11 cellular contexts compared by ENCODE assay signal in genomic region chr16:57643166-57643813, GRCh38. TPM values are rescaled to one million over a fixed set of nuclear protein-coding genes. Genes with fewer than 3 reads are reported as not detected.
DNase-seq lines count a peak whose midpoint lies in the region; ATAC-seq, FAIRE-seq and TF ChIP-seq lines count a peak whose summit lies in the region.
"Had no signal": no experiment of that assay in that cellular context is flagged by ENCODE, and none has a peak within 500 bp of the region (broad histone marks: within the 10 kb centered on the region; RNA-seq: fewer than 3 reads in every experiment).

No MANE protein-coding gene starts in this region.

- H3K4me2 ChIP-seq in H1 (ENCODE audit: insufficient read depth in 1 of 2, low read depth in 2 of 2, low read length in 2 of 2) = no peak overlapping the region

- H4K20me1 ChIP-seq in H1 (replicated peaks in 1 of 2; ENCODE audit: control insufficient read depth in 1 of 2, insufficient read depth in 2 of 2, low read length in 2 of 2) = peaks cover 0 to 9% of the 10 kb centered on the region in 2 experiments

- no peak for TF ChIP-seq POLR2A in H1 (IDR thresholded peaks at IDR 0.05; ENCODE audit: control extremely low read depth in 1 of 2, low read depth in 2 of 2, low read length in 2 of 2)

- H3K4me3 ChIP-seq in ACC112 (ENCODE audit: low read depth, low read length) (no peak overlapping the region), H1 (ENCODE audit: extremely low read depth in 1 of 4, insufficient read depth in 2 of 4, low read depth in 3 of 4, low read length in 4 of 4) (no peak overlapping the region)
- H3K4me3 ChIP-seq: HAP-1 had no signal

- H3K4me1 Mint-ChIP-seq in mesothelial cell of epicardium = peaks cover 24% of the 10 kb centered on the region
- peaks cover 23% of the 10 kb centered on the region for H3K4me1 Mint-ChIP-seq in activated CD4-positive, alpha-beta T cell treated with anti-CD3 and anti-CD28 coated beads, Interleukin-2, amount 10 ng/mL, durations not matched to agents 7 days and 5 days

- no peaks in the 10 kb centered on the region; the same call in 1 of the 2 replicates for H3K23me2 ChIP-seq in H1 (ENCODE audit: low read depth, low read length)

- POLR2A ChIA-PET in H1 (lab: Charles Lee; ENCODE audit: partially characterized antibody) = interaction anchor here (0.9 to 1.4 kb wide), 3 partner anchors 9 to 37 kb away, joined by 3 read pairs; no protein-coding TSS in a partner anchor
- POLR2A ChIA-PET in activated CD4-positive, alpha-beta T cell treated with anti-CD3 and anti-CD28 coated beads, Interleukin-2, amount 10 ng/mL, durations not matched to agents 7 days and 5 days (lab: Charles Lee) = no interaction called here

- no peak overlapping the region for H3K56ac ChIP-seq in H1 (replicated peaks; ENCODE audit: insufficient read length, low read depth, low read length)

- H3K14ac ChIP-seq in H1 (ENCODE audit: insufficient read length) = no peak overlapping the region

- H3K4me3 Mint-ChIP-seq in mesothelial cell of epicardium = no peak overlapping the region
- no peak overlapping the region for H3K4me3 Mint-ChIP-seq in activated CD4-positive, alpha-beta T cell treated with anti-CD3 and anti-CD28 coated beads, Interleukin-2, amount 10 ng/mL, durations not matched to agents 7 days and 5 days
- H3K4me3 Mint-ChIP-seq: CD4-positive, alpha-beta T cell; memory B cell had no signal

- FAIRE-seq in H1 (lab: Jason Lieb, UNC) = no peak

- no peaks in the 10 kb centered on the region; a peak in 2 of 4 replicates for H3K9me3 ChIP-seq in H1 (ENCODE audit: insufficient read depth in 2 of 2, low read depth in 1 of 2, low read length in 1 of 2)
- H3K9me3 ChIP-seq: HAP-1 had no signal

- H2BK20ac ChIP-seq in H1 (ENCODE audit: low read length) = no peak overlapping the region

- H4K8ac ChIP-seq in H1 (ENCODE audit: extremely low read depth, insufficient read depth, low read length) = no peak overlapping the region

- H3K23ac ChIP-seq in H1 (ENCODE audit: insufficient read length) = no peak overlapping the region

- H3K79me2 ChIP-seq in ACC112 (ENCODE audit: control insufficient read depth, insufficient read depth, low read length, unreplicated experiment) (no peaks in the 10 kb centered on the region), H1 (ENCODE audit: control insufficient read depth in 1 of 2, insufficient read depth in 2 of 2, low read length in 2 of 2) (no peaks in the 10 kb centered on the region)

- 0 out of 2 replicates have a peak overlapping the region, but pooled peaks have one; percentile 84 for H2BK12ac ChIP-seq in H1 (ENCODE audit: low read depth, low read length)

- DNase-seq in H1 (ENCODE audit: low read depth in 1 of 2, low spot score in 2 of 2) (no peak), mesothelial cell of epicardium (ENCODE audit: low spot score in 2 of 2, unreplicated experiment in 2 of 2) (no peak)
- DNase-seq in activated CD4-positive, alpha-beta T cell treated with anti-CD3 and anti-CD28 coated beads, Interleukin-2, amount 10 ng/mL, durations not matched to agents 7 days and 5 days = no peak
- DNase-seq: CD4-positive, alpha-beta T cell had no signal

- no peaks in the 10 kb centered on the region for H3K36me3 ChIP-seq in ACC112 (ENCODE audit: insufficient read depth, low read length)
- H3K36me3 ChIP-seq in H1 (ENCODE audit: control insufficient read depth in 2 of 4, insufficient read depth in 4 of 4, low read length in 3 of 4) = no peaks in the 10 kb centered on the region; a peak in 1 of 8 replicates
- H3K36me3 ChIP-seq: HAP-1 had no signal

- no peak overlapping the region for H2BK15ac ChIP-seq in H1 (ENCODE audit: low read length)

- H3K36me3 Mint-ChIP-seq in mesothelial cell of epicardium = no peaks in the 10 kb centered on the region
- H3K36me3 Mint-ChIP-seq in activated CD4-positive, alpha-beta T cell treated with anti-CD3 and anti-CD28 coated beads, Interleukin-2, amount 10 ng/mL, durations not matched to agents 7 days and 5 days (ENCODE audit: low read depth) = no peaks in the 10 kb centered on the region
- H3K36me3 Mint-ChIP-seq: memory B cell had no signal

- H4K91ac ChIP-seq in H1 (replicated peaks; ENCODE audit: insufficient read length, low read length) = no peak overlapping the region

- H3K4me1 ChIP-seq in ACC112 (ENCODE audit: control insufficient read depth, insufficient read depth, low read length, unreplicated experiment) (peaks cover 41% of the 10 kb centered on the region), H1 (replicated peaks in 1 of 4; ENCODE audit: control insufficient read depth in 3 of 4, insufficient read depth in 4 of 4, low read length in 3 of 4) (peaks cover 0 to 3% (median 1%) of the 10 kb centered on the region in 4 experiments; a peak in 4 of 7 replicates)
- H3K4me1 ChIP-seq: HAP-1 had no signal

- H3K27me3 Mint-ChIP-seq in mesothelial cell of epicardium (ENCODE audit: low read depth) = no peaks in the 10 kb centered on the region
- H3K27me3 Mint-ChIP-seq in activated CD4-positive, alpha-beta T cell treated with anti-CD3 and anti-CD28 coated beads, Interleukin-2, amount 10 ng/mL, durations not matched to agents 7 days and 5 days = peaks cover 11% of the 10 kb centered on the region
- H3K27me3 Mint-ChIP-seq: CD4-positive, alpha-beta T cell had no signal

- no peaks in the 10 kb centered on the region for H3K9me3 Mint-ChIP-seq in mesothelial cell of epicardium
- H3K9me3 Mint-ChIP-seq in activated CD4-positive, alpha-beta T cell treated with anti-CD3 and anti-CD28 coated beads, Interleukin-2, amount 10 ng/mL, durations not matched to agents 7 days and 5 days = no peaks in the 10 kb centered on the region
- H3K9me3 Mint-ChIP-seq: CD4-positive, alpha-beta T cell; memory B cell had no signal

- H3K27me3 ChIP-seq in ACC112 (ENCODE audit: insufficient read depth, low read length) (no peaks in the 10 kb centered on the region), H1 (replicated peaks in 1 of 4; ENCODE audit: control insufficient read depth in 3 of 4, extremely low read depth in 1 of 4, insufficient read depth in 3 of 4, low read length in 3 of 4) (peaks cover 0 to 9% (median 4%) of the 10 kb centered on the region in 4 experiments; a peak in 5 of 7 replicates)

- no peak overlapping the region for H2AFZ ChIP-seq in ACC112 (ENCODE audit: low read length, unreplicated experiment)
- no peak overlapping the region for H2AFZ ChIP-seq in H1 (ENCODE audit: low read length)

- peak overlapping the region; percentile 51 for H3K4ac ChIP-seq in H1 (replicated peaks; ENCODE audit: insufficient read length, low read depth, low read length)

- no peaks in the 10 kb centered on the region; the same call in 1 of the 2 replicates for H3K79me1 ChIP-seq in H1 (ENCODE audit: low read depth, low read length)

- H2AK5ac ChIP-seq in H1 (ENCODE audit: low read depth, low read length) = no peak overlapping the region

- no peak overlapping the region for H2BK120ac ChIP-seq in H1 (replicated peaks; ENCODE audit: low read depth, low read length)

- H4K5ac ChIP-seq in H1 (ENCODE audit: insufficient read length, low read depth, low read length) = no peak overlapping the region

- 0 out of 2 replicates have a peak, but pooled peaks have one; percentile 32 for TF ChIP-seq EP300 in Ishikawa (IDR thresholded peaks at IDR 0.05; ENCODE audit: borderline replicate concordance)
- no peak for TF ChIP-seq EP300 in H1 (IDR thresholded peaks at IDR 0.05; ENCODE audit: borderline replicate concordance in 1 of 2, low read depth in 2 of 2, low read length in 2 of 2)

- TF ChIP-seq RAD21 in Ishikawa (IDR thresholded peaks at IDR 0.05; ENCODE audit: low read depth) (no peak), H1 (IDR thresholded peaks at IDR 0.05 in 1 of 2, conservative IDR thresholded peaks at IDR 0.05 in 1 of 2; ENCODE audit: low read depth in 2 of 2, low read length in 2 of 2) (no peak)

- CTCF ChIA-PET in H1 (lab: Charles Lee; ENCODE audit: partially characterized antibody) = interaction anchor here (0.7 to 2.7 kb wide), 9 partner anchors 8 to 220 kb away, joined by 3 to 19 read pairs (median 4); partner anchors contain the start of gene ADGRG1
- CTCF ChIA-PET in activated CD4-positive, alpha-beta T cell treated with anti-CD3 and anti-CD28 coated beads, Interleukin-2, amount 10 ng/mL, durations not matched to agents 7 days and 5 days (lab: Charles Lee) = interaction anchor here (1.0 to 6.0 kb wide), 3 partner anchors 13 to 66 kb away, joined by 3 to 34 read pairs (median 7); no protein-coding TSS in a partner anchor

- H3K18ac ChIP-seq in H1 (ENCODE audit: extremely low read depth, low read length) = no peak overlapping the region

- no peak overlapping the region for H2BK5ac ChIP-seq in H1 (ENCODE audit: low read depth, low read length)

- TF ChIP-seq CTCF in H1 (IDR thresholded peaks at IDR 0.05; ENCODE audit: control extremely low read depth in 1 of 3, insufficient read depth in 1 of 3, low read depth in 1 of 3, low read length in 3 of 3) (no peak), mesothelial cell of epicardium (IDR thresholded peaks at IDR 0.05; ENCODE audit: unreplicated experiment) (no peak)

- ATAC-seq in GM18868 (IDR thresholded peaks at IDR 0.05; ENCODE audit: unreplicated experiment) (no peak), HG03432 (IDR thresholded peaks at IDR 0.05; ENCODE audit: unreplicated experiment) (no peak), HG02840 (IDR thresholded peaks at IDR 0.05; ENCODE audit: low FRiP score, unreplicated experiment) (no peak)

- H3K27ac Mint-ChIP-seq in mesothelial cell of epicardium = peak overlapping the region; percentile 19
- H3K27ac Mint-ChIP-seq in activated CD4-positive, alpha-beta T cell treated with anti-CD3 and anti-CD28 coated beads, Interleukin-2, amount 10 ng/mL, durations not matched to agents 7 days and 5 days = no peak overlapping the region
- H3K27ac Mint-ChIP-seq: CD4-positive, alpha-beta T cell; memory B cell had no signal

- WGBS in H1 (ENCODE audit: extremely low coverage in 1 of 2, insufficient coverage in 1 of 2, insufficient read length in 1 of 2, insufficient replicate concordance in 2 of 2, low coverage in 1 of 2, low lambda C conversion rate in 2 of 2, missing lambda C conversion rate in 1 of 2), 2 experiments = 74% methylated on average over 7 of the region's 7 CpGs; no CpG with 5 or more reads in 1 of the 2 experiments

- H3K27ac ChIP-seq in ACC112 (ENCODE audit: low read depth, low read length) = peak overlapping the region; percentile 11; the same call in 1 of the 2 replicates
- H3K27ac ChIP-seq in H1 (ENCODE audit: low read depth, low read length) = no peak overlapping the region

- no peak overlapping the region for H3K9ac ChIP-seq in H1 (replicated peaks in 1 of 4; ENCODE audit: extremely low read depth in 1 of 4, low read depth in 3 of 4, low read length in 3 of 4)

RNA-seq across cellular contexts. Expression of gene ADGRG1, which starts 14.9 kb away (rescaled TPM):
- 0.78 and 1.3 TPM in 2 replicates for total RNA-seq in H1 (2021; fragmentation: NEBNext Ultra II Directional; extraction: Animal tissue kit (Norgen Biotek cat#: 25700))
- polyA plus RNA-seq in H1 (2011; rRNA removed) = 2.6 and 2.9 TPM in 2 replicates
- polyA plus RNA-seq in H1 (2011; cell fraction: cytosol; rRNA removed) = 1.3 TPM
- 1.6 TPM for polyA plus RNA-seq in H1 (2011; cell fraction: nucleus; rRNA removed)
- 0.99 to 2.2 TPM (median 1.4 TPM) in 4 replicates for polyA plus RNA-seq in H1 (2012, experiment 1 of 2)
- 1.4 TPM for polyA plus RNA-seq in H1 (2012, experiment 2 of 2)
- 2.8 TPM for polyA plus RNA-seq in H1 (2013, experiment 1 of 2)
- polyA plus RNA-seq in H1 (2013, experiment 2 of 2) = 3.7 TPM
- polyA minus RNA-seq in H1 (2011; rRNA and poly(A)+ RNA removed) = 1.2 and 1.7 TPM in 2 replicates
- 0.81 TPM for polyA minus RNA-seq in H1 (2011; cell fraction: cytosol; rRNA and poly(A)+ RNA removed)
- polyA minus RNA-seq in H1 (2011; cell fraction: nucleus; rRNA and poly(A)+ RNA removed) = 3.1 TPM
- total RNA-seq in mesothelial cell of epicardium = 65.8 to 67.1 TPM (median 66.9 TPM) in 3 replicates
- total RNA-seq in activated CD4-positive, alpha-beta T cell treated with anti-CD3 and anti-CD28 coated beads, Interleukin-2, amount 10 ng/mL, durations not matched to agents 7 days and 5 days = 1 to 10 TPM; 2.2 to 2.9 TPM

RNA-seq across cellular contexts. Expression of gene ADGRG3, which starts 24.8 kb away (rescaled TPM):
- total RNA-seq in H1 (2021; fragmentation: NEBNext Ultra II Directional; extraction: Animal tissue kit (Norgen Biotek cat#: 25700)) = 0.15 and 0.28 TPM in 2 replicates
- 0.94 and 0.98 TPM in 2 replicates for polyA plus RNA-seq in H1 (2011; rRNA removed)
- 1.00 TPM for polyA plus RNA-seq in H1 (2011; cell fraction: cytosol; rRNA removed)
- polyA plus RNA-seq in H1 (2011; cell fraction: nucleus; rRNA removed) = 0.87 TPM
- 0.64 to 1.4 TPM (median 0.87 TPM) in 4 replicates for polyA plus RNA-seq in H1 (2012, experiment 1 of 2)
- 0.42 TPM for polyA plus RNA-seq in H1 (2012, experiment 2 of 2)
- polyA plus RNA-seq in H1 (2013, experiment 1 of 2) = 0.20 TPM
- polyA plus RNA-seq in H1 (2013, experiment 2 of 2) = 0.52 TPM
- 0.59 and 0.69 TPM in 2 replicates for polyA minus RNA-seq in H1 (2011; rRNA and poly(A)+ RNA removed)
- not detected for polyA minus RNA-seq in H1 (2011; cell fraction: cytosol; rRNA and poly(A)+ RNA removed)
- polyA minus RNA-seq in H1 (2011; cell fraction: nucleus; rRNA and poly(A)+ RNA removed) = 0.60 TPM
- total RNA-seq in mesothelial cell of epicardium = 0.38 TPM in 1 of 3 replicates, not detected in the others
- not detected for total RNA-seq in activated CD4-positive, alpha-beta T cell treated with anti-CD3 and anti-CD28 coated beads, Interleukin-2, amount 10 ng/mL, durations not matched to agents 7 days and 5 days

RNA-seq across cellular contexts. Expression of gene DRC7, which starts 51.3 kb away (rescaled TPM):
- not detected in 2 replicates for total RNA-seq in H1 (2021; fragmentation: NEBNext Ultra II Directional; extraction: Animal tissue kit (Norgen Biotek cat#: 25700))
- polyA plus RNA-seq in H1 (2011; rRNA removed) = 0.13 and 0.14 TPM in 2 replicates
- polyA plus RNA-seq in H1 (2011; cell fraction: cytosol; rRNA removed) = 0.16 TPM
- 0.27 TPM for polyA plus RNA-seq in H1 (2011; cell fraction: nucleus; rRNA removed)
- polyA plus RNA-seq in H1 (2012, experiment 1 of 2) = 0.23 to 0.48 TPM (median 0.27 TPM) in 3 of 4 replicates, not detected in the other
- polyA plus RNA-seq in H1 (2012, experiment 2 of 2) = not detected
- 0.06 TPM for polyA plus RNA-seq in H1 (2013, experiment 1 of 2)
- 0.04 TPM for polyA plus RNA-seq in H1 (2013, experiment 2 of 2)
- 0.09 TPM in 1 of 2 replicates, not detected in the other for polyA minus RNA-seq in H1 (2011; rRNA and poly(A)+ RNA removed)
- polyA minus RNA-seq in H1 (2011; cell fraction: cytosol; rRNA and poly(A)+ RNA removed) = not detected
- not detected for polyA minus RNA-seq in H1 (2011; cell fraction: nucleus; rRNA and poly(A)+ RNA removed)
- total RNA-seq in mesothelial cell of epicardium = 0.43 to 0.47 TPM in 2 of 3 replicates, not detected in the other
- not detected for total RNA-seq in activated CD4-positive, alpha-beta T cell treated with anti-CD3 and anti-CD28 coated beads, Interleukin-2, amount 10 ng/mL, durations not matched to agents 7 days and 5 days
- total RNA-seq: CD4-positive, alpha-beta T cell had no signal

Comparison
In these comparisons a context has a peak if more than half of its experiments do, and no peak if none do; other contexts are left out.
1. RNA of gene ADGRG1, which starts 14.9 kb away (total RNA-seq): 65.8 to 67.1 TPM in mesothelial cell of epicardium; 2.2 to 2.9 TPM in activated CD4-positive, alpha-beta T cell treated with anti-CD3 and anti-CD28 coated beads, Interleukin-2, amount 10 ng/mL, durations not matched to agents 7 days and 5 days and 0.78 to 1.3 TPM in H1; every median in the first group is over 10 times any median in the second.